1 cellular context compared by ENCODE assay signal in the genomic region with DNA sequence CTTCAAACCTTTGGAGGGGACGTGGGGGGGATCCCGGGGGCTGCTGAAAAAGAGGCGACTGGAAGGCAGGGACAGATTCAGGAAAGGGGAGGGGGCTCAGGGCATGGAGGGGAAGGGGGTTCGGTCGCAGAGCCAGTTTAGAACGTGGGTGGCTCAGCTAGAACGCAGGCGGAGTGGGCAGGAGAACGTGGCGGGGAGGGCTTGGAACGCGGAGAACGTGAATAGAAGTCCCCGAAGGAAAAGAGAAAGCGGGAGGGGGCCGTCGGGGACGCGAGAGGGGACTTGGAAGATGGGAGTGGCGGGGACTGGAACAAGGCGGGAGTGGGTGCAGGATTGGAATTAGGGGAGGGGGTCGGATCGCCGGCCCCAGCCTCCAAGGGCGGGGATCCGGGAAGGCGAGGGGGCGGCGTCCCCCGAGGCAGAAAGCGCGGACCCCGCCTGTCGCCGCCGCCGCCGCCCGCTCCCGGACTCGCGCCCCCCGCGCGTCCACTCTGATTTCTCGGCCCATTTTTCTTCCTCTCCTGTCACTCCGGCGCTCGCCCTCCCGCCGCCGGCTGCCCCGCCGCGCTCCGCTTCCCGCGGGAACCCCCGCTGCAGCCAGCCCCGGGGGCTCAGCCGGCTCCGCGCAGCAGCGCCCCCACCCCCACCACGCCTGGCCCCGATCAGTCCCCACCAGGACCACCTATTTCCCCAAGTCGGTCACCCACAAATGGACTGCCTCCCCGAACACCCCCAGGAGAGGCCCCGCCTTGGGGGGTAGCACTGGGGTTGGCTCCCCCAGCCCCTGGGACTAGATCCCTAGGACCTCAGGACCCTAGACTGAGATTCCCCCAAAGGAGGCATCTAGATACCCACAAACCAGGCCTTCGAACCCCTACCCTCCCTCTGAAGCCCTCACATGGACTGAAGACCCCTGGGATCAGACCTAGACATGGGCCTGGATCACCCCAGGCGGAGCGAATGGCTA.
TF ChIP-seq lines count a peak whose summit lies in the region.

No MANE protein-coding gene starts in this region.

TF ChIP-seq in endothelial cell of umbilical vein, 7 proteins besides CTCF, POLR2A, EP300 and RAD21:
- TF ChIP-seq EZH2 (IDR thresholded peaks at IDR 0.05; ENCODE audit: borderline replicate concordance, low read depth, low read length, severe bottlenecking) (peak; percentile 87), GATA2 (IDR thresholded peaks at IDR 0.05; ENCODE audit: insufficient read depth, insufficient read length, low read depth, low read length) (no peak), FOS (IDR thresholded peaks at IDR 0.05; ENCODE audit: borderline replicate concordance, insufficient read depth, low read length) (no peak)
